18 cellular contexts compared by ENCODE assay signal in the genomic region with DNA sequence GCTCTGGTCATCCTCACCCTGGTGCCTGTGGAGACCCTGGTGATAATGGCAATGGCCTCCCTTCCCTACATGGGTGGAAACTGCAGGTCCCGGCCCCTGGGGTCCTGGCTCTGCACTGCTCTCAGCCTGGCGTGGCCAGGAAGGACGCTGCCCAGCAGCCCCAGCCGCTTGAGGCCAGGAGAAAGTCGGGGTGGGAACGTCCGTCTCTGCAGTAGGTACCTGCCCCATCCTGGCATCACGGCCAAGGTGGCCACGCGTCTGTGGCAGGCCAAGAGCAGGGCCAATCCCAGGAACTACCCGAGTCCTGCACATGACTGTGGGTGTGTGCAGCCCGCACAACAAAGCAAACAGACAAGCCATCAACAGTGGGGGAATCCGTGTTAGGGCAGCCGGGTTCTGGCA. TPM values are rescaled to one million over a fixed set of nuclear protein-coding genes. Genes with fewer than 3 reads are reported as not detected.
DNase-seq lines count a peak whose midpoint lies in the region; ATAC-seq, FAIRE-seq and TF ChIP-seq lines count a peak whose summit lies in the region.
"Had no signal": no experiment of that assay in that cellular context is flagged by ENCODE, and none has a peak within 500 bp of the region (broad histone marks: within the 10 kb centered on the region; RNA-seq: fewer than 3 reads in every experiment).

No MANE protein-coding gene starts in this region.

- H3K18ac ChIP-seq in trophoblast cell (ENCODE audit: low read length) = peak overlapping the region; percentile 34

- H3K23ac ChIP-seq in trophoblast cell (ENCODE audit: low read length) = no peak overlapping the region

- no peak overlapping the region for H3K4me3 ChIP-seq in BE2C (ENCODE audit: low read depth, low read length)
- peak overlapping the region; percentile 7 for H3K4me3 ChIP-seq in epithelial cell of proximal tubule (ENCODE audit: low read depth, low read length)
- H3K4me3 ChIP-seq in trophoblast cell (ENCODE audit: low read depth, low read length) = no peak overlapping the region
- H3K4me3 ChIP-seq: MG63, SJSA1 had no signal

- ATAC-seq in activated T-cell treated with anti-CD3 and anti-CD28 coated beads, Interleukin-2, amount 50 U/mL, for 4 hours = no peak
- ATAC-seq: activated naive CD4-positive, alpha-beta T cell treated with anti-CD3 and anti-CD28 coated beads, Interleukin-2, amount 50 U/mL, for 72 hours had no signal

- H4K12ac ChIP-seq in trophoblast cell (ENCODE audit: low read depth, low read length) = no peak overlapping the region

- no peaks in the 10 kb centered on the region for H3K36me3 Mint-ChIP-seq in activated T-cell treated with anti-CD3 and anti-CD28 coated beads, Interleukin-2, amount 50 U/mL, for 4 hours (ENCODE audit: insufficient read depth)

- DNase-seq in BE2C (peak; percentile 9), HTR-8/SVneo (ENCODE audit: insufficient read length, low spot score) (no peak), epithelial cell of proximal tubule (ENCODE audit: low read depth) (no peak), trophoblast cell (no peak), cortex of kidney (lab: John Stamatoyannopoulos, UW) (no peak), T1000 (lab: John Stamatoyannopoulos, UW) (no peak), putamen (ENCODE audit: low spot score) (no peak)
- no peak for DNase-seq in activated T-cell treated with anti-CD3 and anti-CD28 coated beads, Interleukin-2, amount 50 U/mL, for 4 hours
- DNase-seq: activated CD4-positive, alpha-beta T cell treated with anti-CD3 and anti-CD28 coated beads, Interleukin-2, amount 10 ng/mL, durations not matched to agents 24 days and 14 days; activated T-cell treated with anti-CD3 and anti-CD28 coated beads, Interleukin-2, amount 50 U/mL, for 48 hours; GF-D8; MG63; NCI-H187; NCI-H446; stimulated activated CD4-positive, alpha-beta T cell treated with anti-CD3 and anti-CD28 coated beads, Interleukin-4, amount 100 ng/mL, for 1 hour had no signal

- peak overlapping the region; percentile 80 for H2AK5ac ChIP-seq in trophoblast cell (ENCODE audit: low read length)

- H2AFZ ChIP-seq in trophoblast cell (ENCODE audit: insufficient read depth, low read length, poor library complexity) = no peak overlapping the region

- peak overlapping the region; percentile 82 for H2BK12ac ChIP-seq in trophoblast cell (ENCODE audit: low read length)

- H3K4me1 ChIP-seq in BE2C (no peaks in the 10 kb centered on the region), trophoblast cell (ENCODE audit: control insufficient read depth in 1 of 2, insufficient read depth in 2 of 2, low read length in 2 of 2) (peaks cover 22% of the 10 kb centered on the region in 2 experiments)

- no peak overlapping the region for H3K4me2 ChIP-seq in trophoblast cell (ENCODE audit: low read length)

- H3K27me3 ChIP-seq in BE2C = peaks cover 40% of the 10 kb centered on the region
- H3K27me3 ChIP-seq in trophoblast cell (ENCODE audit: insufficient read depth, low read length) = peaks cover under 1% of the 10 kb centered on the region
- H3K27me3 ChIP-seq: MG63, SJSA1 had no signal

- no peaks in the 10 kb centered on the region for H3K36me3 ChIP-seq in BE2C
- H3K36me3 ChIP-seq in trophoblast cell (ENCODE audit: control insufficient read depth in 1 of 2, insufficient read depth in 2 of 2, low read length in 2 of 2) = no peaks in the 10 kb centered on the region
- H3K36me3 ChIP-seq: MG63, SJSA1 had no signal

- WGBS in trophoblast cell (ENCODE audit: extremely low coverage, insufficient coverage, insufficient read length) = no CpG with 5 or more reads among the region's 14 CpGs

- H3K79me2 ChIP-seq in trophoblast cell (ENCODE audit: control insufficient read depth, insufficient read depth, low read length, poor library complexity) = peaks cover 2% of the 10 kb centered on the region

- no peaks in the 10 kb centered on the region for H3K9me3 ChIP-seq in BE2C
- peaks cover 3% of the 10 kb centered on the region for H3K9me3 ChIP-seq in trophoblast cell (ENCODE audit: insufficient read depth, low read depth, low read length)
- H3K9me3 ChIP-seq: MG63, SJSA1 had no signal

- no peak overlapping the region for H3K9ac ChIP-seq in trophoblast cell (ENCODE audit: low read length)

- H3K27ac ChIP-seq in trophoblast cell (ENCODE audit: low read depth, low read length) = no peak overlapping the region

- H4K8ac ChIP-seq in trophoblast cell (ENCODE audit: low read depth, low read length) = no peak overlapping the region

- H2BK5ac ChIP-seq in trophoblast cell (ENCODE audit: low read depth, low read length, poor library complexity) = no peak overlapping the region

- H3K4me3 Mint-ChIP-seq in activated T-cell treated with anti-CD3 and anti-CD28 coated beads, Interleukin-2, amount 50 U/mL, for 4 hours = no peak overlapping the region
- H3K4me3 Mint-ChIP-seq: activated CD4-positive, alpha-beta T cell treated with anti-CD3 and anti-CD28 coated beads, Interleukin-2, amount 10 ng/mL, durations not matched to agents 24 days and 14 days had no signal

- TF ChIP-seq CTCF in BE2C (IDR thresholded peaks at IDR 0.05; ENCODE audit: low read depth, low read length) = no peak
- no peak for TF ChIP-seq CTCF in epithelial cell of proximal tubule (conservative IDR thresholded peaks at IDR 0.05; ENCODE audit: low read depth, low read length)

- H3K9me3 Mint-ChIP-seq in activated T-cell treated with anti-CD3 and anti-CD28 coated beads, Interleukin-2, amount 50 U/mL, for 4 hours = no peaks in the 10 kb centered on the region
- H3K9me3 Mint-ChIP-seq: activated CD4-positive, alpha-beta T cell treated with anti-CD3 and anti-CD28 coated beads, Interleukin-2, amount 10 ng/mL, durations not matched to agents 24 days and 14 days; activated naive CD4-positive, alpha-beta T cell treated with anti-CD3 and anti-CD28 coated beads, Interleukin-2, amount 50 U/mL, for 72 hours had no signal

- H3K14ac ChIP-seq in trophoblast cell (ENCODE audit: low read length) = peak overlapping the region; percentile 56

- H4K91ac ChIP-seq in trophoblast cell (ENCODE audit: low read depth, low read length) = peak overlapping the region; percentile 85

- H3K4me1 Mint-ChIP-seq in activated T-cell treated with anti-CD3 and anti-CD28 coated beads, Interleukin-2, amount 50 U/mL, for 4 hours (ENCODE audit: low read depth) = peaks cover 6% of the 10 kb centered on the region

- FAIRE-seq in HTR-8/SVneo (lab: Jason Lieb, UNC) = peak; percentile 26
- FAIRE-seq: H54 had no signal

- H3K79me1 ChIP-seq in trophoblast cell (ENCODE audit: low read length) = peaks cover 22% of the 10 kb centered on the region

- no peak overlapping the region for H2BK120ac ChIP-seq in trophoblast cell (ENCODE audit: insufficient read depth, low read length, poor library complexity)

- no peak overlapping the region for H3K4ac ChIP-seq in trophoblast cell (ENCODE audit: low read depth, low read length)

- H3K27me3 Mint-ChIP-seq in activated T-cell treated with anti-CD3 and anti-CD28 coated beads, Interleukin-2, amount 50 U/mL, for 4 hours (ENCODE audit: low read depth) = peaks cover 40% of the 10 kb centered on the region

RNA-seq across cellular contexts. Expression of a gene that starts 33.8 kb away (rescaled TPM):
- 0.19 TPM for polyA plus RNA-seq in BE2C (2012; ENCODE audit: insufficient read depth, insufficient read length, low read depth)
- 43.6 and 52.5 TPM in 2 replicates for total RNA-seq in epithelial cell of proximal tubule
- 17.6 and 18.3 TPM in 2 replicates for polyA plus RNA-seq in trophoblast cell (2013)
- total RNA-seq in activated T-cell treated with anti-CD3 and anti-CD28 coated beads, Interleukin-2, amount 50 U/mL, for 4 hours = 10 to 100 TPM; 20.4 to 29.6 (median 20.6) TPM

RNA-seq across cellular contexts. Expression of a gene that starts 52.0 kb away (rescaled TPM):
- 1.6 TPM for polyA plus RNA-seq in BE2C (2012; ENCODE audit: insufficient read depth, insufficient read length, low read depth)
- total RNA-seq in epithelial cell of proximal tubule = 0.35 and 1.3 TPM in 2 replicates
- polyA plus RNA-seq in trophoblast cell (2013) = 0.10 TPM in 1 of 2 replicates, not detected in the other
- under 1 TPM in 1 of 3 donors, not detected in 2; 0.05 TPM for total RNA-seq in activated T-cell treated with anti-CD3 and anti-CD28 coated beads, Interleukin-2, amount 50 U/mL, for 4 hours
- total RNA-seq: activated CD4-positive, alpha-beta T cell treated with anti-CD3 and anti-CD28 coated beads, Interleukin-2, amount 10 ng/mL, durations not matched to agents 24 days and 14 days; activated naive CD4-positive, alpha-beta T cell treated with anti-CD3 and anti-CD28 coated beads, Interleukin-2, amount 50 U/mL, for 72 hours; SJSA1 had no signal

RNA-seq across cellular contexts. Expression of a gene that starts 58.4 kb away (rescaled TPM):
- polyA plus RNA-seq in BE2C (2012; ENCODE audit: insufficient read depth, insufficient read length, low read depth) = 5.3 TPM
- total RNA-seq in epithelial cell of proximal tubule = 0.87 and 5.8 TPM in 2 replicates
- 2.0 and 2.2 TPM in 2 replicates for polyA plus RNA-seq in trophoblast cell (2013)
- 10 to 100 TPM; 13.5 to 18.3 (median 14.4) TPM for total RNA-seq in activated T-cell treated with anti-CD3 and anti-CD28 coated beads, Interleukin-2, amount 50 U/mL, for 4 hours
